Comparison of ENCODE assay signal across 1 cellular context in the genomic region with DNA sequence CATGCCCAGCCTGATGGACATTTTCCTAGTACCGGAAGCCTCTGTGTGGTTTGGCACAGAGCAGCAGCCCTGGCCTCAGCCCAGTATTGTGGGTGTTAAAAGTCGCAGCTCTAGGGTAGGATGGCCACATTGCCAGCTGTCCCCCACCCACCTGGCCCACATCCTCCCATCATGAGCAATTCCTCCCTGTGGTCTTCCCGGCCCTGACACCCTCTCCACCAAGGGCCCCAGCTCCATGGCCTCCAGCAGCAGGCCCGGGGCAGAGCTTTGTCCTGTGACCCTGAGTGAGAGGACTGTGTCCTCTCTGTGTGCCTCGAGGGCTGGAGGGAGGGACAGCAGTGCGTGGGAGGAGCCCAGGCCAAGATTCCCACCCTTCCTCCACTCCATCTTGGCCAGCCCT.
TF ChIP-seq lines count a peak whose summit lies in the region.

No MANE protein-coding gene starts in this region.

TF ChIP-seq in IMR-90, 13 proteins besides CTCF, POLR2A, EP300 and RAD21:
- no peak for TF ChIP-seq RCOR1 (IDR thresholded peaks at IDR 0.05; ENCODE audit: insufficient replicate concordance, low read length)
- no peak for TF ChIP-seq NFE2L2 (IDR thresholded peaks at IDR 0.05; ENCODE audit: low read depth, low read length)
- no peak for TF ChIP-seq CHD1 (IDR thresholded peaks at IDR 0.05; ENCODE audit: low read depth, low read length)
- TF ChIP-seq, protein P1, sequence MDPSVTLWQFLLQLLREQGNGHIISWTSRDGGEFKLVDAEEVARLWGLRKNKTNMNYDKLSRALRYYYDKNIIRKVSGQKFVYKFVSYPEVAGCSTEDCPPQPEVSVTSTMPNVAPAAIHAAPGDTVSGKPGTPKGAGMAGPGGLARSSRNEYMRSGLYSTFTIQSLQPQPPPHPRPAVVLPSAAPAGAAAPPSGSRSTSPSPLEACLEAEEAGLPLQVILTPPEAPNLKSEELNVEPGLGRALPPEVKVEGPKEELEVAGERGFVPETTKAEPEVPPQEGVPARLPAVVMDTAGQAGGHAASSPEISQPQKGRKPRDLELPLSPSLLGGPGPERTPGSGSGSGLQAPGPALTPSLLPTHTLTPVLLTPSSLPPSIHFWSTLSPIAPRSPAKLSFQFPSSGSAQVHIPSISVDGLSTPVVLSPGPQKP (IDR thresholded peaks at IDR 0.05; ENCODE audit: borderline replicate concordance, low read depth, low read length), result no peak
- TF ChIP-seq MAZ (IDR thresholded peaks at IDR 0.05; ENCODE audit: borderline replicate concordance, low read depth, low read length), result no peak
